Comparison of ENCODE assay signal across 8 cellular contexts in the genomic region with DNA sequence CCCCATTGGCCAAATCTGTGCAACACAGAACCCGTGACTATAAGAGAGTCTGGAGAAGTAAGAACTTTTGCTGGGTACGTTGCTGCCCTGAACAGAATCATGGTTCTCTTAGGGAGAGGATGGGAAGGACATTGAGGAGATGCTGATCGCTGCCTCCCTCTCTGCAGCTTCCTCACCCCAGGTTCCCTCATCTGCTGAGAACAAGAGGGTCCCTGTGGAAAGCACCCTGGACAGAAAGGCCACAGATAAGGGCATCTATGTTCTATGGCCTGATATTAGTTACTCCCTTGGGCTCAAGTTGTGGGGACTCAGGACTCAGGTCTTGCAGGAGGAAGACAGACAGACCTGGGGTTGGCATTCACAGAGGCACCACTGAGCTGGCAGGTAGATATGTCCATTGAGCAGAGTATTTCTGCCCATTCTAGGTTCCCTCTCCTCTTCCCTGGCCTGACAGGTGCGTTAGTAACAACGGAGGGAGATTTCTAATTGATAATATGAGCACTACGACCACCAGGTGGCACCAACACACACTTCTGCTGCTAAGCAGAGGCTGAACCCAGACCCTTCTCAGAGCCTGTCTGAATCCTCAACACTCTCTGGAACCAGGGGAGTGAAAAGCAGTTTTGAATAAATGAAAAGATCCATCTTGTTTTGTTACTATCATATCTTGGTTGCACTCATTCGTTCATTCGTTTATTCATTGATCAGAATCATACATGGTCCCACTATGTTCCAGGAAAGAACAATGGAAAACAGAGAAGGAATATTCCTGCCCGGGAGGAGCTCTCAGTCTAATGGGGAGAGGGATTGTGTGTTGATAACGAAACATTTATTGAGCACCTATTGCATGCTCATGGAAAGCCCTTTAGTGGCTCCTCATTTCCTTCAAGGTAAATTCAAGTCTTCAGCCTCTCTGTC. TPM values are rescaled to one million over a fixed set of nuclear protein-coding genes. Genes with fewer than 3 reads are reported as not detected.
A peak's percentile ranks its signal among the peaks of the same experiment; 100 is the strongest.
DNase-seq lines count a peak whose midpoint lies in the region; ATAC-seq, FAIRE-seq and TF ChIP-seq lines count a peak whose summit lies in the region.

No MANE protein-coding gene starts in this region.

- WGBS in HepG2 (ENCODE audit: low lambda C conversion rate), result 9% methylated on average over 10 of the region's 10 CpGs

- intact Hi-C loops in HepG2 (cut with micrococcal nuclease; ENCODE audit: unreplicated experiment), result loop anchor here (1.0 kb wide), 1 partner anchor 130 kb away; no protein-coding TSS in a partner anchor

- FAIRE-seq in HepG2 (lab: Jason Lieb, UNC), result peak; percentile 92

- no peak for TF ChIP-seq POLR2A in HepG2 (IDR thresholded peaks at IDR 0.05; ENCODE audit: insufficient read depth in 1 of 2, low read depth in 2 of 2, low read length in 2 of 2)

- H3K4me2 ChIP-seq in HepG2 (ENCODE audit: low read depth, low read length), result no peak overlapping the region

- CTCF ChIA-PET in HepG2 (lab: Yijun Ruan, JAX; ENCODE audit: low intra/inter-chr PET ratio, low total read pairs), result interaction anchor here (1.1 to 3.3 kb wide), 8 partner anchors 8 to 606 kb away, joined by 3 to 83 read pairs (median 3); a partner anchor contains a TSS

- no peaks in the 10 kb centered on the region for H4K20me1 ChIP-seq in HepG2 (ENCODE audit: insufficient read depth, low read length)

- peak; percentile 84 for TF ChIP-seq RAD21 in HepG2 (CRISPR knock-in tag; IDR thresholded peaks at IDR 0.05)

- in situ Hi-C loops in HepG2 (cut with HindIII; ENCODE audit: extremely low pct_ligation_motif_present, low pct_unique_long_range_greater_than_20kb), result loop anchor here (5.0 kb wide), 1 partner anchor 130 kb away; no protein-coding TSS in a partner anchor

- no peak for DNase-seq in GM06990 (ENCODE audit: extremely low read depth, insufficient read length)
- peak; percentile 73 for DNase-seq in NCI-H2171 (lab: John Stamatoyannopoulos, UW)
- DNase-seq in cerebellar cortex (ENCODE audit: low spot score), result peak; percentile 70
- DNase-seq in HepG2 (ENCODE audit: low spot score), result peak; percentile 61
- peak; percentile 7 to 49 (median 27) for DNase-seq in stimulated activated CD4-positive, alpha-beta T cell treated with anti-CD3 and anti-CD28 coated beads, TNF-alpha, amount 100 ng/mL, for 48 hours (ENCODE audit: low read depth in 3 of 3)
- DNase-seq in cortex of kidney (lab: John Stamatoyannopoulos, UW), result no peak

- TF ChIP-seq EP300 in HepG2 (IDR thresholded peaks at IDR 0.05; ENCODE audit: low read depth in 2 of 2, low read length in 2 of 2), result no peak
- no peak for TF ChIP-seq EP300 in HepG2 (CRISPR knock-in tag; IDR thresholded peaks at IDR 0.05; ENCODE audit: borderline replicate concordance)

- H3K27me3 ChIP-seq in GM06990 (replicated peaks; ENCODE audit: control insufficient read depth, insufficient read depth, low read length) (no peaks in the 10 kb centered on the region), HepG2 (ENCODE audit: control insufficient read depth in 1 of 2, insufficient read depth in 2 of 2, low read length in 2 of 2) (peaks cover 0 to 2% of the 10 kb centered on the region in 2 experiments; a peak in 2 of 5 replicates)

- peak; percentile 72 for ATAC-seq in HG02623 (IDR thresholded peaks at IDR 0.05; ENCODE audit: unreplicated experiment)
- peak; percentile 51 to 55 for ATAC-seq in activated CD4-positive, CD25-positive, alpha-beta regulatory T cell treated with anti-CD3 and anti-CD28 coated beads, Interleukin-2, amount 50 U/mL, for 24 hours
- ATAC-seq in HepG2, result peak; percentile 94

- H3K79me2 ChIP-seq in HepG2 (ENCODE audit: insufficient read depth, low read length), result no peaks in the 10 kb centered on the region

- H3K9me3 ChIP-seq in HepG2 (ENCODE audit: low read length), result no peaks in the 10 kb centered on the region

- H3K9ac ChIP-seq in HepG2 (ENCODE audit: insufficient read depth, low read depth, low read length), result no peak overlapping the region

- POLR2A ChIA-PET in HepG2 (lab: Yijun Ruan, JAX), result no interaction called here

- H3K27ac ChIP-seq in HepG2 (ENCODE audit: extremely low read length, insufficient read depth, low read length), result no peak overlapping the region

- H2AFZ ChIP-seq in HepG2 (ENCODE audit: low read length), result no peak overlapping the region

- BruUV-seq in HepG2 (replicated peaks; lab: Mats Ljungman, UMichigan), result no TSS peak

- H3K4me1 ChIP-seq in HepG2 (ENCODE audit: insufficient read depth, low read length), result peaks cover 8% of the 10 kb centered on the region; the same call in 1 of the 2 replicates

- TF ChIP-seq CTCF in GM06990 (IDR thresholded peaks at IDR 0.05; ENCODE audit: insufficient read depth, low read length, poor library complexity, severe bottlenecking) (peak; percentile 65), HepG2 (CRISPR knock-in tag; IDR thresholded peaks at IDR 0.05) (peak; percentile 90)

- no peaks in the 10 kb centered on the region for H3K36me3 ChIP-seq in GM06990 (ENCODE audit: control insufficient read depth, insufficient read depth, low read length)
- no peaks in the 10 kb centered on the region for H3K36me3 ChIP-seq in HepG2 (replicated peaks in 1 of 2; ENCODE audit: control insufficient read depth in 1 of 2, insufficient read depth in 2 of 2, low read length in 2 of 2)

- H3K4me3 ChIP-seq in GM06990 (replicated peaks; ENCODE audit: low read depth, low read length) (no peak overlapping the region), HepG2 (replicated peaks in 1 of 3; ENCODE audit: insufficient read depth in 1 of 3, low read depth in 2 of 3, low read length in 3 of 3) (no peak overlapping the region)

TF ChIP-seq in HepG2, 621 proteins besides CTCF, POLR2A, EP300 and RAD21 (continues in another document):
- TF ChIP-seq KLF13 (CRISPR knock-in tag; IDR thresholded peaks at IDR 0.05), result no peak
- no peak for TF ChIP-seq MEF2D (CRISPR knock-in tag; IDR thresholded peaks at IDR 0.05)
- no peak for TF ChIP-seq CBFB (CRISPR knock-in tag; IDR thresholded peaks at IDR 0.05)
- TF ChIP-seq SMC3 (IDR thresholded peaks at IDR 0.05; ENCODE audit: low read length), result peak; percentile 98
- TF ChIP-seq RCOR2 (CRISPR knock-in tag; IDR thresholded peaks at IDR 0.05), result no peak
- TF ChIP-seq, protein P1, sequence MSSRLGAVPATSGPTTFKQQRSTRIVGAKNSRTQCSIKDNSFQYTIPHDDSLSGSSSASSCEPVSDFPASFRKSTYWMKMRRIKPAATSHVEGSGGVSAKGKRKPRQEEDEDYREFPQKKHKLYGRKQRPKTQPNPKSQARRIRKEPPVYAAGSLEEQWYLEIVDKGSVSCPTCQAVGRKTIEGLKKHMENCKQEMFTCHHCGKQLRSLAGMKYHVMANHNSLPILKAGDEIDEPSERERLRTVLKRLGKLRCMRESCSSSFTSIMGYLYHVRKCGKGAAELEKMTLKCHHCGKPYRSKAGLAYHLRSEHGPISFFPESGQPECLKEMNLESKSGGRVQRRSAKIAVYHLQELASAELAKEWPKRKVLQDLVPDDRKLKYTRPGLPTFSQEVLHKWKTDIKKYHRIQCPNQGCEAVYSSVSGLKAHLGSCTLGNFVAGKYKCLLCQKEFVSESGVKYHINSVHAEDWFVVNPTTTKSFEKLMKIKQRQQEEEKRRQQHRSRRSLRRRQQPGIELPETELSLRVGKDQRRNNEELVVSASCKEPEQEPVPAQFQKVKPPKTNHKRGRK (CRISPR knock-in tag; IDR thresholded peaks at IDR 0.05), result no peak

RNA-seq across cellular contexts. Expression of a gene that starts 56.4 kb away (rescaled TPM):
- 0.65 and 0.66 TPM in 2 replicates for total RNA-seq in HepG2 (2016; rRNA removed; fragmentation: Illumina TruSeq; extraction: Trizol)
- total RNA-seq in HepG2 (2016; cell fraction: cytosol; rRNA removed; fragmentation: Illumina TruSeq; extraction: Trizol; ENCODE audit: low read depth), result 0.18 and 0.20 TPM in 2 replicates
- 0.34 and 1.00 TPM in 2 replicates for total RNA-seq in HepG2 (2016; cell fraction: insoluble cytoplasmic fraction; rRNA removed; fragmentation: Illumina TruSeq; extraction: Trizol)
- 0.19 and 0.59 TPM in 2 replicates for total RNA-seq in HepG2 (2016; cell fraction: membrane; rRNA removed; fragmentation: Illumina TruSeq; extraction: Trizol)
- total RNA-seq in HepG2 (2016; cell fraction: nucleus; rRNA removed; fragmentation: Illumina TruSeq; extraction: Trizol), result 1.0 and 2.1 TPM in 2 replicates
- 0.37 and 0.62 TPM in 2 replicates for polyA plus RNA-seq in HepG2 (2011; rRNA removed)
- polyA plus RNA-seq in HepG2 (2011; cell fraction: cytosol; rRNA removed), result 0.21 and 0.26 TPM in 2 replicates
- 2.4 and 2.6 TPM in 2 replicates for polyA plus RNA-seq in HepG2 (2011; cell fraction: nucleus; rRNA removed)
- polyA plus RNA-seq in HepG2 (2012), result 0.21 and 0.43 TPM in 2 replicates
- polyA plus RNA-seq in HepG2 (2016; cell fraction: cytosol; fragmentation: Illumina TruSeq; extraction: Trizol; ENCODE audit: low read depth), result 0.05 and 0.15 TPM in 2 replicates
- polyA plus RNA-seq in HepG2 (2016; cell fraction: insoluble cytoplasmic fraction; fragmentation: Illumina TruSeq; extraction: Trizol; ENCODE audit: low read depth), result 0.37 and 0.40 TPM in 2 replicates
- polyA plus RNA-seq in HepG2 (2016; cell fraction: membrane; fragmentation: Illumina TruSeq; extraction: Trizol; ENCODE audit: low read depth), result 0.27 and 0.29 TPM in 2 replicates
- polyA plus RNA-seq in HepG2 (2016; cell fraction: nucleus; fragmentation: Illumina TruSeq; extraction: Trizol; ENCODE audit: insufficient read depth, low read depth), result 1.8 and 2.2 TPM in 2 replicates
- polyA minus RNA-seq in HepG2 (2011; rRNA and poly(A)+ RNA removed; ENCODE audit: low replicate concordance), result 0.64 TPM in 1 of 2 replicates, not detected in the other
- 0.18 TPM in 1 of 2 replicates, not detected in the other for polyA minus RNA-seq in HepG2 (2011; cell fraction: cytosol; rRNA and poly(A)+ RNA removed)
- polyA minus RNA-seq in HepG2 (2011; cell fraction: nucleus; rRNA and poly(A)+ RNA removed), result 0.26 and 0.62 TPM in 2 replicates

Comparison
In these comparisons a context has a peak if more than half of its experiments do, and no peak if none do; other contexts are left out.
1. DNase-seq: peak in NCI-H2171 (single experiment), cerebellar cortex (single experiment), HepG2 (single experiment) and stimulated activated CD4-positive, alpha-beta T cell treated with anti-CD3 and anti-CD28 coated beads, TNF-alpha, amount 100 ng/mL, for 48 hours (3 of 3); none in GM06990 (single experiment) and cortex of kidney (single experiment).
2. Peak in every context shown above with its lines, with median percentiles within 50 percentile points of each other: ATAC-seq.